In the genomic region with DNA sequence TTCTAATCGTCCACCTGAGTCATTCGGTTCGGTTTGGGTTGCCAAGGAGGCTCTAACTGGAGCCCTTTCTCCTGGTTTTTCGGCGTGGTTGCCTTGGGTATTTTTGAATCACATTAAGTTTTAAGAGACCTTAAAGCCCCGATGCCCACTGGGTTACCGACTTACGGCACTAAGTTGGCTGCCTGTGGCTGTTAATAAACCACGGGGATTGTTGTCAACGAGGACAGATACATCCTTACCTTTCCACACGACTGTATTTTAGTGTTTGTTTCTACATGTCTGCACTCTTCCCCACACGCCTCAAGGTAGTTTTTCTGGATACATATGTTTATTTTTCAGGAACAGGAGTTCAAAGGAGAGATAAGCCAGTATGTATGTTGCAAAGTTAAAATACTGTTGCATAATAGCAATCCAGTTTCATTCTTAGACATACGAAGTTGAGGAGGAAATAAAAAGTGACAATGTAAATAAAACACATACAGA, we compare ENCODE assay signal across 8 cellular contexts. TPM values are rescaled to one million over a fixed set of nuclear protein-coding genes. Genes with fewer than 3 reads are reported as not detected.
DNase-seq lines count a peak whose midpoint lies in the region; ATAC-seq and TF ChIP-seq lines count a peak whose summit lies in the region.

No MANE protein-coding gene starts in this region.

- no peak overlapping the region for H3K27ac Mint-ChIP-seq in GM23338
- H3K27ac Mint-ChIP-seq in T-helper 2 cell treated with Interferon-gamma antibody and Interleukin-4, amounts not matched to agents 5 μg/mL and 100 μg/mL, for 36 hours, result peak overlapping the region; percentile 71

- H3K36me3 ChIP-seq in GM23338 (ENCODE audit: insufficient read depth), result no peaks in the 10 kb centered on the region
- no peaks in the 10 kb centered on the region for H3K36me3 ChIP-seq in sigmoid colon

- H3K9me3 Mint-ChIP-seq in GM23338, result no peaks in the 10 kb centered on the region; the same call in 2 of the 3 replicates
- no peaks in the 10 kb centered on the region for H3K9me3 Mint-ChIP-seq in T-helper 2 cell treated with Interferon-gamma antibody and Interleukin-4, amounts not matched to agents 5 μg/mL and 100 μg/mL, for 36 hours

- no peak overlapping the region for H3K27ac ChIP-seq in GM23338 (ENCODE audit: low read depth)
- H3K27ac ChIP-seq in sigmoid colon, result peak overlapping the region; percentile 92 to 99 (median 98)

- H3K4me3 ChIP-seq in GM23338 (peak overlapping the region; percentile 99), fibroblast of pulmonary artery (replicated peaks; ENCODE audit: low read depth, low read length) (peak overlapping the region; percentile 91), sigmoid colon (peak overlapping the region; percentile 77 to 98 (median 97))

- H4K20me1 ChIP-seq in GM23338 (replicated peaks; ENCODE audit: insufficient read depth), result peaks cover 26% of the 10 kb centered on the region

- 1 to 4% methylated on average over 13 of the region's 13 CpGs for WGBS in sigmoid colon, 2 donors

- intact Hi-C loops in sigmoid colon (cut with DNase I), result loop anchor here (5.0 kb wide), 2 partner anchors 35 to 55 kb away; no protein-coding TSS in a partner anchor

- H2AFZ ChIP-seq in GM23338, result no peak overlapping the region

- TF ChIP-seq POLR2A in sigmoid colon (IDR thresholded peaks at IDR 0.05), result no peak

- H3K27me3 Mint-ChIP-seq in GM23338 (ENCODE audit: insufficient read depth, low read depth, poor library complexity), result peaks cover 63% of the 10 kb centered on the region
- H3K27me3 Mint-ChIP-seq in T-helper 2 cell treated with Interferon-gamma antibody and Interleukin-4, amounts not matched to agents 5 μg/mL and 100 μg/mL, for 36 hours (ENCODE audit: low read depth), result peaks cover 3% of the 10 kb centered on the region

- no peaks in the 10 kb centered on the region for H3K9me3 ChIP-seq in sigmoid colon

- peak overlapping the region; percentile 89 for H3K4me2 ChIP-seq in GM23338

- peaks cover 4% of the 10 kb centered on the region; the same call in 1 of the 2 replicates for H3F3A ChIP-seq in GM23338 (replicated peaks; ENCODE audit: low read depth)

- in situ Hi-C loops in ACHN (cut with HindIII; ENCODE audit: low pct_ligation_motif_present, low pct_unique_long_range_greater_than_20kb, low sequenced_read_pairs), result no loop called here

- peaks cover 7% of the 10 kb centered on the region; the same call in 2 of the 3 replicates for H3K36me3 Mint-ChIP-seq in GM23338 (ENCODE audit: low read depth)
- H3K36me3 Mint-ChIP-seq in T-helper 2 cell treated with Interferon-gamma antibody and Interleukin-4, amounts not matched to agents 5 μg/mL and 100 μg/mL, for 36 hours (ENCODE audit: low read depth), result peaks cover 10% of the 10 kb centered on the region

- H3K27me3 ChIP-seq in GM23338 (ENCODE audit: insufficient read depth) (peaks cover 58% of the 10 kb centered on the region), sigmoid colon (no peaks in the 10 kb centered on the region)

- H3K4me1 Mint-ChIP-seq in GM23338, result peaks cover 19% of the 10 kb centered on the region
- peaks cover 19% of the 10 kb centered on the region for H3K4me1 Mint-ChIP-seq in T-helper 2 cell treated with Interferon-gamma antibody and Interleukin-4, amounts not matched to agents 5 μg/mL and 100 μg/mL, for 36 hours (ENCODE audit: low read depth)

- H3K4me1 ChIP-seq in GM23338 (ENCODE audit: insufficient read depth) (peaks cover 23% of the 10 kb centered on the region), sigmoid colon (peaks cover 0 to 17% (median 11%) of the 10 kb centered on the region in 4 donors)

- no peak for ATAC-seq in GM23338
- ATAC-seq in HG03432 (IDR thresholded peaks at IDR 0.05; ENCODE audit: unreplicated experiment), result no peak
- no peak for ATAC-seq in GM18868 (IDR thresholded peaks at IDR 0.05; ENCODE audit: unreplicated experiment)

- H3K9me2 ChIP-seq in GM23338 (ENCODE audit: insufficient read depth), result no peaks in the 10 kb centered on the region

- TF ChIP-seq CTCF in GM23338 (conservative IDR thresholded peaks at IDR 0.05; ENCODE audit: low read depth in 2 of 2) (no peak), fibroblast of pulmonary artery (IDR thresholded peaks at IDR 0.05; ENCODE audit: low read length, missing control alignments) (no peak), sigmoid colon (IDR thresholded peaks at IDR 0.05) (no peak), GM10266 (IDR thresholded peaks at IDR 0.05; ENCODE audit: control insufficient read depth, insufficient read depth, low read depth, missing control alignments) (no peak)

- DNase-seq in ACHN, result peak; percentile 42
- peak; percentile 48 for DNase-seq in GM23338 (ENCODE audit: low spot score)
- no peak for DNase-seq in T-helper 2 cell treated with Interferon-gamma antibody and Interleukin-4, amounts not matched to agents 5 μg/mL and 100 μg/mL, for 36 hours (ENCODE audit: low spot score)
- peak; percentile 9 for DNase-seq in fibroblast of pulmonary artery (ENCODE audit: low read depth)
- no peak for DNase-seq in sigmoid colon
- DNase-seq in GM10266 (ENCODE audit: extremely low spot score), result no peak

- H3K79me2 ChIP-seq in GM23338 (replicated peaks; ENCODE audit: insufficient read depth), result peaks cover 50% of the 10 kb centered on the region

- H3K4me3 Mint-ChIP-seq in GM23338, result peak overlapping the region; percentile 95
- peak overlapping the region; percentile 95 for H3K4me3 Mint-ChIP-seq in T-helper 2 cell treated with Interferon-gamma antibody and Interleukin-4, amounts not matched to agents 5 μg/mL and 100 μg/mL, for 36 hours

- no peak for TF ChIP-seq EP300 in sigmoid colon (IDR thresholded peaks at IDR 0.05)

TF ChIP-seq in GM23338, 12 proteins besides CTCF, POLR2A, EP300 and RAD21 (continues in another document):
- no peak for TF ChIP-seq EZH2phosphoT487 (IDR thresholded peaks at IDR 0.05; ENCODE audit: unreplicated experiment)
- TF ChIP-seq EZH2 (IDR thresholded peaks at IDR 0.05; ENCODE audit: low read depth, unreplicated experiment), result no peak
- TF ChIP-seq, protein P1, sequence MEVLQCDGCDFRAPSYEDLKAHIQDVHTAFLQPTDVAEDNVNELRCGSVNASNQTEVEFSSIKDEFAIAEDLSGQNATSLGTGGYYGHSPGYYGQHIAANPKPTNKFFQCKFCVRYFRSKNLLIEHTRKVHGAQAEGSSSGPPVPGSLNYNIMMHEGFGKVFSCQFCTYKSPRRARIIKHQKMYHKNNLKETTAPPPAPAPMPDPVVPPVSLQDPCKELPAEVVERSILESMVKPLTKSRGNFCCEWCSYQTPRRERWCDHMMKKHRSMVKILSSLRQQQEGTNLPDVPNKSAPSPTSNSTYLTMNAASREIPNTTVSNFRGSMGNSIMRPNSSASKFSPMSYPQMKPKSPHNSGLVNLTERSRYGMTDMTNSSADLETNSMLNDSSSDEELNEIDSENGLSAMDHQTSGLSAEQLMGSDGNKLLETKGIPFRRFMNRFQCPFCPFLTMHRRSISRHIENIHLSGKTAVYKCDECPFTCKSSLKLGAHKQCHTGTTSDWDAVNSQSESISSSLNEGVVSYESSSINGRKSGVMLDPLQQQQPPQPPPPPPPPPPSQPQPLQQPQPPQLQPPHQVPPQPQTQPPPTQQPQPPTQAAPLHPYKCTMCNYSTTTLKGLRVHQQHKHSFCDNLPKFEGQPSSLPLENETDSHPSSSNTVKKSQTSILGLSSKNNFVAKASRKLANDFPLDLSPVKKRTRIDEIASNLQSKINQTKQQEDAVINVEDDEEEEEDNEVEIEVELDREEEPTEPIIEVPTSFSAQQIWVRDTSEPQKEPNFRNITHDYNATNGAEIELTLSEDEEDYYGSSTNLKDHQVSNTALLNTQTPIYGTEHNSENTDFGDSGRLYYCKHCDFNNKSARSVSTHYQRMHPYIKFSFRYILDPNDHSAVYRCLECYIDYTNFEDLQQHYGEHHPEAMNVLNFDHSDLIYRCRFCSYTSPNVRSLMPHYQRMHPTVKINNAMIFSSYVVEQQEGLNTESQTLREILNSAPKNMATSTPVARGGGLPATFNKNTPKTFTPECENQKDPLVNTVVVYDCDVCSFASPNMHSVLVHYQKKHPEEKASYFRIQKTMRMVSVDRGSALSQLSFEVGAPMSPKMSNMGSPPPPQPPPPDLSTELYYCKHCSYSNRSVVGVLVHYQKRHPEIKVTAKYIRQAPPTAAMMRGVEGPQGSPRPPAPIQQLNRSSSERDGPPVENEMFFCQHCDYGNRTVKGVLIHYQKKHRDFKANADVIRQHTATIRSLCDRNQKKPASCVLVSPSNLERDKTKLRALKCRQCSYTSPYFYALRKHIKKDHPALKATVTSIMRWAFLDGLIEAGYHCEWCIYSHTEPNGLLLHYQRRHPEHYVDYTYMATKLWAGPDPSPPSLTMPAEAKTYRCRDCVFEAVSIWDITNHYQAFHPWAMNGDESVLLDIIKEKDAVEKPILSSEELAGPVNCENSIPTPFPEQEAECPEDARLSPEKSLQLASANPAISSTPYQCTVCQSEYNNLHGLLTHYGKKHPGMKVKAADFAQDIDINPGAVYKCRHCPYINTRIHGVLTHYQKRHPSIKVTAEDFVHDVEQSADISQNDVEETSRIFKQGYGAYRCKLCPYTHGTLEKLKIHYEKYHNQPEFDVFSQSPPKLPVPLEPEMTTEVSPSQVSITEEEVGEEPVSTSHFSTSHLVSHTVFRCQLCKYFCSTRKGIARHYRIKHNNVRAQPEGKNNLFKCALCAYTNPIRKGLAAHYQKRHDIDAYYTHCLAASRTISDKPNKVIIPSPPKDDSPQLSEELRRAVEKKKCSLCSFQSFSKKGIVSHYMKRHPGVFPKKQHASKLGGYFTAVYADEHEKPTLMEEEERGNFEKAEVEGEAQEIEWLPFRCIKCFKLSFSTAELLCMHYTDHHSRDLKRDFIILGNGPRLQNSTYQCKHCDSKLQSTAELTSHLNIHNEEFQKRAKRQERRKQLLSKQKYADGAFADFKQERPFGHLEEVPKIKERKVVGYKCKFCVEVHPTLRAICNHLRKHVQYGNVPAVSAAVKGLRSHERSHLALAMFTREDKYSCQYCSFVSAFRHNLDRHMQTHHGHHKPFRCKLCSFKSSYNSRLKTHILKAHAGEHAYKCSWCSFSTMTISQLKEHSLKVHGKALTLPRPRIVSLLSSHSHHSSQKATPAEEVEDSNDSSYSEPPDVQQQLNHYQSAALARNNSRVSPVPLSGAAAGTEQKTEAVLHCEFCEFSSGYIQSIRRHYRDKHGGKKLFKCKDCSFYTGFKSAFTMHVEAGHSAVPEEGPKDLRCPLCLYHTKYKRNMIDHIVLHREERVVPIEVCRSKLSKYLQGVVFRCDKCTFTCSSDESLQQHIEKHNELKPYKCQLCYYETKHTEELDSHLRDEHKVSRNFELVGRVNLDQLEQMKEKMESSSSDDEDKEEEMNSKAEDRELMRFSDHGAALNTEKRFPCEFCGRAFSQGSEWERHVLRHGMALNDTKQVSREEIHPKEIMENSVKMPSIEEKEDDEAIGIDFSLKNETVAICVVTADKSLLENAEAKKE (CRISPR knock-in tag; IDR thresholded peaks at IDR 0.05), result no peak
- no peak for TF ChIP-seq JUNB (IDR thresholded peaks at IDR 0.05; ENCODE audit: unreplicated experiment)
- TF ChIP-seq POLR2AphosphoS5 (IDR thresholded peaks at IDR 0.05; ENCODE audit: low read depth), result no peak

RNA-seq across cellular contexts. Expression of a gene that starts 1.2 kb away (rescaled TPM):
- 190 and 204 TPM in 2 replicates for total RNA-seq in GM23338 (2014; rRNA removed; shearing (Covaris generic))
- 291 and 304 TPM in 2 replicates for polyA plus RNA-seq in GM23338 (2016; fragmentation: Nextera tagmentation; extraction: Ambion mirVana)
- 10 to 100 TPM; 37.6 to 71.2 (median 58.9) TPM for total RNA-seq in sigmoid colon
- polyA plus RNA-seq in sigmoid colon, result 100 to 1,000 TPM in 1 of 3 donors, 10 to 100 TPM in 2; 67.3 to 152 (median 82.1) TPM

Comparison
In these comparisons a context has a peak if more than half of its experiments do, and no peak if none do; other contexts are left out.
1. DNase-seq: peak in ACHN (single experiment), GM23338 (single experiment) and fibroblast of pulmonary artery (single experiment); none in T-helper 2 cell treated with Interferon-gamma antibody and Interleukin-4, amounts not matched to agents 5 μg/mL and 100 μg/mL, for 36 hours (single experiment), sigmoid colon (single experiment) and GM10266 (single experiment).
2. Peak in every context shown above with its lines, with median percentiles within 50 percentile points of each other: H3K4me3 ChIP-seq.